ENCODE assay signal across 8 cellular contexts in genomic region chr6:113854531-113855499, GRCh38. TPM values are rescaled to one million over a fixed set of nuclear protein-coding genes. Genes with fewer than 3 reads are reported as not detected.
DNase-seq lines count a peak whose midpoint lies in the region; ATAC-seq, FAIRE-seq and TF ChIP-seq lines count a peak whose summit lies in the region.

No MANE protein-coding gene starts in this region.

- H3K36me3 ChIP-seq in KMS-11 (ENCODE audit: insufficient read depth) (no peaks in the 10 kb centered on the region), kidney epithelial cell (ENCODE audit: control insufficient read depth, insufficient read depth, low read length) (no peaks in the 10 kb centered on the region)

- H3K27ac Mint-ChIP-seq in activated naive CD4-positive, alpha-beta T cell treated with anti-CD3 and anti-CD28 coated beads, Interleukin-2, amount 10 ng/mL, durations not matched to agents 7 days and 5 days = no peak overlapping the region

- peaks cover 19% of the 10 kb centered on the region for H3K4me1 Mint-ChIP-seq in activated naive CD4-positive, alpha-beta T cell treated with anti-CD3 and anti-CD28 coated beads, Interleukin-2, amount 10 ng/mL, durations not matched to agents 7 days and 5 days

- no peaks in the 10 kb centered on the region for H3K27me3 ChIP-seq in KMS-11 (ENCODE audit: insufficient read depth, low read depth)
- no peaks in the 10 kb centered on the region for H3K27me3 ChIP-seq in kidney epithelial cell (ENCODE audit: control insufficient read depth, insufficient read depth, low read length)

- ATAC-seq in HG02973 (IDR thresholded peaks at IDR 0.05; ENCODE audit: unreplicated experiment) = no peak

- TF ChIP-seq CTCF in KMS-11 (conservative IDR thresholded peaks at IDR 0.05; ENCODE audit: low read depth, low read length) = no peak
- no peak for TF ChIP-seq CTCF in coronary artery (IDR thresholded peaks at IDR 0.05)
- peak; percentile 33 for TF ChIP-seq CTCF in kidney epithelial cell (IDR thresholded peaks at IDR 0.05; ENCODE audit: insufficient read depth, low read length, poor library complexity, severe bottlenecking)

- no peaks in the 10 kb centered on the region for H3K79me2 ChIP-seq in KMS-11 (ENCODE audit: insufficient read depth, low read depth)

- peak overlapping the region; percentile 27; the same call in 1 of the 2 replicates for H3K9ac ChIP-seq in KMS-11

- CTCF ChIA-PET in activated naive CD4-positive, alpha-beta T cell treated with anti-CD3 and anti-CD28 coated beads, Interleukin-2, amount 10 ng/mL, durations not matched to agents 7 days and 5 days (lab: Charles Lee) = no interaction called here

- H3K4me3 ChIP-seq in KMS-11 (IDR thresholded peaks at IDR 0.05; ENCODE audit: insufficient read depth, low read depth, low read length) (no peak overlapping the region), coronary artery (peak overlapping the region; percentile 86), kidney epithelial cell (ENCODE audit: low read depth, low read length) (peak overlapping the region; percentile 100)

- H3K27ac ChIP-seq in KMS-11 = no peak overlapping the region; the same call in 1 of the 2 replicates
- peak overlapping the region; percentile 65 to 81 for H3K27ac ChIP-seq in coronary artery

- peak overlapping the region; percentile 17 for H3K4me3 Mint-ChIP-seq in activated naive CD4-positive, alpha-beta T cell treated with anti-CD3 and anti-CD28 coated beads, Interleukin-2, amount 10 ng/mL, durations not matched to agents 7 days and 5 days

- FAIRE-seq in RCC 7860 (lab: Jason Lieb, UNC) = no peak

- peak overlapping the region; percentile 69 for H2AFZ ChIP-seq in KMS-11 (ENCODE audit: low read depth)

- H3K36me3 Mint-ChIP-seq in activated naive CD4-positive, alpha-beta T cell treated with anti-CD3 and anti-CD28 coated beads, Interleukin-2, amount 10 ng/mL, durations not matched to agents 7 days and 5 days = peaks cover 4% of the 10 kb centered on the region

- no peaks in the 10 kb centered on the region for H3K4me1 ChIP-seq in KMS-11 (ENCODE audit: low read depth, poor library complexity, severe bottlenecking)

- H3K4me2 ChIP-seq in KMS-11 = peak overlapping the region; percentile 86

- peaks cover 6% of the 10 kb centered on the region for H3K27me3 Mint-ChIP-seq in activated naive CD4-positive, alpha-beta T cell treated with anti-CD3 and anti-CD28 coated beads, Interleukin-2, amount 10 ng/mL, durations not matched to agents 7 days and 5 days

- DNase-seq in activated naive CD4-positive, alpha-beta T cell treated with anti-CD3 and anti-CD28 coated beads, Interleukin-2, amount 10 ng/mL, durations not matched to agents 7 days and 5 days = no peak
- DNase-seq in activated naive CD4-positive, alpha-beta T cell treated with Interleukin-2 at 50 U/mL for 16 hours = no peak
- DNase-seq in RCC 7860 (ENCODE audit: low spot score) (peak; percentile 36), coronary artery (ENCODE audit: low spot score) (peak; percentile 81), kidney epithelial cell (ENCODE audit: low read depth) (no peak), smooth muscle cell of the brain vasculature (ENCODE audit: low read depth, low spot score) (peak; percentile 24)

- H4K20me1 ChIP-seq in KMS-11 (ENCODE audit: insufficient read depth) = no peaks in the 10 kb centered on the region

- H3K9me3 Mint-ChIP-seq in activated naive CD4-positive, alpha-beta T cell treated with anti-CD3 and anti-CD28 coated beads, Interleukin-2, amount 10 ng/mL, durations not matched to agents 7 days and 5 days = no peaks in the 10 kb centered on the region

RNA-seq across cellular contexts. Expression of gene MARCKS, which starts 2.3 kb away (rescaled TPM):
- 112 and 116 TPM in 2 replicates for total RNA-seq in kidney epithelial cell

Comparison
In these comparisons a context has a peak if more than half of its experiments do, and no peak if none do; other contexts are left out.
1. DNase-seq: peak in RCC 7860 (single experiment), coronary artery (single experiment) and smooth muscle cell of the brain vasculature (single experiment); none in activated naive CD4-positive, alpha-beta T cell treated with anti-CD3 and anti-CD28 coated beads, Interleukin-2, amount 10 ng/mL, durations not matched to agents 7 days and 5 days (single experiment), activated naive CD4-positive, alpha-beta T cell treated with Interleukin-2 at 50 U/mL for 16 hours (single experiment) and kidney epithelial cell (single experiment).